1 cellular context compared by ENCODE assay signal in the genomic region with DNA sequence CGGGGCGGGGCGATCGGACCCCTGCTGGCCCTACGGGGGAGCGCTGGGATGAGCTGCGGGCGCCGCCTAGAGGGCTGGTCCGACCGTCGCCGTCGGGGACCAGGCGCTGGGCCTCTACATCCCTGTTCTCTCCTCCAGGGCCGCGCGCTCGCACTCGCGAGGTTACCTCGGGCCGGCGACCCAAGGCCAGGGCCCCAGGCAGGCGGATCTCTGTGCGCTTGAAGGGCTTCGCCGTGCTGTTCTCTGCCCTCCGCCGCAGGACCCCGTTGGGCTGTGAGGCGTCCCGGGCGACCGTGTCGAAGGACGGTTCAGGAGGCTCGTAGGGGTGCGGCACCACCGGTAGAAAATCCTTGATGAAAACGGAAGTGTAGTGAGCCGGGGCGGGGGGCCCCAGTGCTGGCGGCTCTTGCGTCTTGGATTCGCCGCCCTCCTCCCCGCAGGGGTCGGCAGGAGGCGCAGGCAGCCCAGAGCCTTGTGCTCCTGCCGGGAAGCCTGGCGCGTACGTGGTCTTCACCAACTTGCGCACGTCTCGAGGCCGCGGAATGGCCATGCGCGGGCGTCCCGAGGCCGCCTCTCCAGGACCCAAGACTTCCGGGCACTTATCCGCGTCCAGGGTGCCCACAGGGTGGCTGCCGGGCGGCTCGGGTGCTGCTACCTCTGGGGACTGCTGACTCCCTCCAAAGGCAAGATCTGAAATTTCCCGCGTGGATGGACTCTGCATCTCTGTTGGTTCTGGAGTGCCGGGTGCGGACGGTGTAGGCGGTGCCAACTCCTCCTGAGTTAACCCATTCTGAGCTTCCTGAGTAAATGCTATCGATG.
TF ChIP-seq lines count a peak whose summit lies in the region.

No MANE protein-coding gene starts in this region.

TF ChIP-seq in A549, 52 proteins besides CTCF, POLR2A, EP300 and RAD21:
- TF ChIP-seq MAX (IDR thresholded peaks at IDR 0.05) (peak; percentile 46; the same call in 1 of the 2 replicates), SMC3 (IDR thresholded peaks at IDR 0.05) (peak; percentile 86), ZNF302 (CRISPR knock-in tag; IDR thresholded peaks at IDR 0.05) (no peak), SREBF2 (IDR thresholded peaks at IDR 0.05) (no peak), EHMT2 (IDR thresholded peaks at IDR 0.05; ENCODE audit: low read depth) (no peak), GATA3 (IDR thresholded peaks at IDR 0.05; ENCODE audit: borderline replicate concordance) (no peak), HDAC2 (IDR thresholded peaks at IDR 0.05) (no peak), MAZ (IDR thresholded peaks at IDR 0.05; ENCODE audit: borderline replicate concordance, low read depth, low read length) (0 out of 2 replicates have a peak, but pooled peaks have one; percentile 62), TFCP2L1 (CRISPR knock-in tag; IDR thresholded peaks at IDR 0.05) (0 out of 2 replicates have a peak, but pooled peaks have one; percentile 21), ZC3H11A (IDR thresholded peaks at IDR 0.05) (no peak), CHD2 (IDR thresholded peaks at IDR 0.05; ENCODE audit: low read length, partially characterized antibody) (peak; percentile 64), PHF8 (IDR thresholded peaks at IDR 0.05; ENCODE audit: borderline replicate concordance, low read depth) (no peak), EHF (CRISPR knock-in tag; IDR thresholded peaks at IDR 0.05) (no peak), ZFP36 (IDR thresholded peaks at IDR 0.05; ENCODE audit: borderline replicate concordance, partially characterized antibody) (no peak), BHLHE40 (IDR thresholded peaks at IDR 0.05; ENCODE audit: low read depth, low read length) (no peak), ZSCAN20 (CRISPR knock-in tag; IDR thresholded peaks at IDR 0.05) (no peak), BCL3 (IDR thresholded peaks at IDR 0.05) (no peak), KDM5A (IDR thresholded peaks at IDR 0.05) (no peak), HOXA7 (CRISPR knock-in tag; IDR thresholded peaks at IDR 0.05) (no peak), CHD4 (IDR thresholded peaks at IDR 0.05; ENCODE audit: borderline replicate concordance) (no peak), HEYL (CRISPR knock-in tag; IDR thresholded peaks at IDR 0.05) (no peak), RARB (CRISPR knock-in tag; IDR thresholded peaks at IDR 0.05) (no peak), ATOH8 (CRISPR knock-in tag; IDR thresholded peaks at IDR 0.05; ENCODE audit: low read depth) (no peak), USF2 (IDR thresholded peaks at IDR 0.05) (no peak), TP53 (CRISPR knock-in tag; IDR thresholded peaks at IDR 0.05) (no peak), HOXB5 (CRISPR knock-in tag; IDR thresholded peaks at IDR 0.05) (no peak), POLR2AphosphoS2 (conservative IDR thresholded peaks at IDR 0.05; ENCODE audit: low read length) (0 out of 2 replicates have a peak, but pooled peaks have one; percentile 5), E2F6 (IDR thresholded peaks at IDR 0.05; ENCODE audit: borderline replicate concordance, low read depth) (peak; percentile 61; the same call in 1 of the 2 replicates), REST (IDR thresholded peaks at IDR 0.05) (0 out of 2 replicates have a peak, but pooled peaks have one; percentile 40), HES2 (IDR thresholded peaks at IDR 0.05) (no peak), FOSL2 (IDR thresholded peaks at IDR 0.05) (no peak), FOSL2 (CRISPR knock-in tag; IDR thresholded peaks at IDR 0.05) (no peak), JUN (IDR thresholded peaks at IDR 0.05) (peak in 1 of 2 experiments; percentile 28; a peak in 2 of 5 replicates), NPAS2 (CRISPR knock-in tag; IDR thresholded peaks at IDR 0.05; ENCODE audit: borderline replicate concordance) (no peak), FOSB (CRISPR knock-in tag; IDR thresholded peaks at IDR 0.05) (no peak)
